Comparison of ENCODE assay signal across 8 cellular contexts in the genomic region with DNA sequence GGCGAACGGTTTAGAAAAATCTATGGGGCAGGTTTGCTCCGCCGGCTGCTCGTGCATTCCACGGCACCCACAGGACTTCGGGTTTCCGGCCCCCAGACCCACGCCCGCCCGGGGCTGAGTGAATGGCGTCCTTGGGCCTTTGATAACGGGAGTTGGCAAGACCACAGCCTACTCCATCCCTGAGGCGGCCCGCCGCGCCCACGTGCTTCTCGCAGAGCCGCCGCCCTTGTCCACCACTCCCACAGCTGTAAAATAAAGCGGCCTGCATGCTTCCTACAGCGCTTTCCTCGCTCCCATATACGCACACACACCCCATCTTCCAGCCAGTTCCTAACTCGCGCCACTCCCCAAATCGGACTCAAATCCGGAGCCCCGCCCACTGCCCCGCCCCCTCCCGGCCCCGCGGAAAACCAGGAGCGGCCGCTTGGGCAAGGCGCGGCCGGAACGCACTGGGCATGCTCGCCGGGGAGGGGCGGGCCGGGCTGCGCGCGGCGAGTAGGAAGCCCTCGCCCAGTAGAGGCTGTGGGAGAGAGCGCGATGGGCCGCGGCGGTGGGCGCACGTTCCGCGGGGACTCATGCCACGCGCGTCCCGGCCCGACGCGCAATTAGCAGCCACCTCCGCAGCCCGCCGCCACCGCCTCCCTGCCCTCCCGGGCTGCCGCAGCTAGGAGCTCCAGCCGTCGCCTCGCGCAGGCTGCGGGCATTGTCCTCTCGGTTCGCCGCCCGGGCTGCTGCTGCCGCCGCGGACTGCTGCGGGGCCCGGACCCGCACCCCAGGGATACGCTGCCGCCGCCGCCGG. TPM values are rescaled to one million over a fixed set of nuclear protein-coding genes. Genes with fewer than 3 reads are reported as not detected.
DNase-seq lines count a peak whose midpoint lies in the region; ATAC-seq and TF ChIP-seq lines count a peak whose summit lies in the region.

A gene (plus strand): TSS at position 513 of the 799 bp plus-strand sequence. CDS start 468 bp downstream, outside the sequence.

- H3K4me3 ChIP-seq in AG04450 (ENCODE audit: low read depth, low read length): peak within 1 kb of the TSS; percentile 98

- H3K27me3 ChIP-seq in AG04450 (ENCODE audit: control insufficient read depth, insufficient read depth, low read length) (no peaks in the 10 kb centered on the region), layer of hippocampus (ENCODE audit: control insufficient read depth, insufficient read depth, low read length) (no peaks in the 10 kb centered on the region)

- POLR2A ChIA-PET in AG04450 (lab: Yijun Ruan, JAX): interaction anchor here (0.7 to 2.2 kb wide), 15 partner anchors 10 to 134 kb away, joined by 3 to 36 read pairs (median 5); no protein-coding TSS in a partner anchor

- ATAC-seq in GM18907 (IDR thresholded peaks at IDR 0.05; ENCODE audit: unreplicated experiment): peak; percentile 54
- ATAC-seq in HG03139 (IDR thresholded peaks at IDR 0.05; ENCODE audit: unreplicated experiment): peak; percentile 45

- TF ChIP-seq CTCF in AG04450 (IDR thresholded peaks at IDR 0.05; ENCODE audit: low read depth, low read length): no peak

- CTCF ChIA-PET in AG04450 (lab: Charles Lee): interaction anchor here (1.0 to 2.6 kb wide), 8 partner anchors 119 to 607 kb away, joined by 3 to 22 read pairs (median 6); no protein-coding TSS in a partner anchor

- DNase-seq in AG04450 (ENCODE audit: low read depth, low spot score) (peak; percentile 88), NCI-H446 treated with DMSO at 0.1 percent for 48 hours (lab: John Stamatoyannopoulos, UW) (peak; percentile 82)
- DNase-seq in activated CD4-positive, alpha-beta T cell treated with anti-CD3 and anti-CD28 coated beads for 4 hours: peak; percentile 91 to 96
- peak; percentile 95 to 98 (median 96) for DNase-seq in stimulated activated CD4-positive, alpha-beta T cell treated with anti-CD3 and anti-CD28 coated beads, Interleukin-1b, Interleukin-23, amount 100 ng/mL, for 24 hours (ENCODE audit: low read depth in 4 of 4, low spot score in 1 of 4)

- H3K9me3 ChIP-seq in AG04450 (ENCODE audit: control insufficient read depth, insufficient read depth, low read length): no peaks in the 10 kb centered on the region; the same call in 1 of the 2 replicates

- H3K27ac ChIP-seq in AG04450 (ENCODE audit: low read depth, low read length) (peak within 1 kb of the TSS; percentile 98), cingulate gyrus (ENCODE audit: low read depth, low read length) (peak within 1 kb of the TSS; percentile 92), layer of hippocampus (ENCODE audit: low read depth, low read length) (peak within 1 kb of the TSS; percentile 80)

RNA-seq across cellular contexts. Expression of the gene that starts here (rescaled TPM):
- 8.4 and 8.8 TPM in 2 replicates for polyA plus RNA-seq in AG04450 (2011; rRNA removed)
- polyA minus RNA-seq in AG04450 (2011; rRNA and poly(A)+ RNA removed): 18.3 and 18.9 TPM in 2 replicates

Comparison
In these comparisons a context has a peak if more than half of its experiments do, and no peak if none do; other contexts are left out.
1. Peak in every context shown above with its lines: DNase-seq, ATAC-seq, H3K4me3 ChIP-seq and H3K27ac ChIP-seq.